Comparison of ENCODE assay signal across 10 cellular contexts in the genomic region with DNA sequence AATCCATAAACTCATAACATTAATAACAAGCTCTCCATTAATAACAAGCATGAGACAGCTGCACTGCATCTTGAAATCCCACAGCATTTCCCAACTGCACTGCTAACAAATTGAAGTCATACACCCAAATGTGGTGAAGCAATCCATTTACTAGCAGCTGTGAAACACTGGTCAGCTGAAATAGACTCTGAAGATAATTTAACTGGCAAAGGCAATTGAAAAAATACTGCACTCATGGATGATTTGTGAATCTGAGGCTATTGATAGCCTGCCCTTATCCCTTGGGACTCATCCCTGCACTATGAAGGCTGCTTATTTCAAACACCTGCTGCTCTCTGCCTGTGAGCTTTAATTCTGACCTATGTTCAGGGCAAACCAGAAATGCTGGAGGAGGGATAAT. TPM values are rescaled to one million over a fixed set of nuclear protein-coding genes. Genes with fewer than 3 reads are reported as not detected.
DNase-seq lines count a peak whose midpoint lies in the region; ATAC-seq lines count a peak whose summit lies in the region.
"Had no signal": no experiment of that assay in that cellular context is flagged by ENCODE, and none has a peak within 500 bp of the region (broad histone marks: within the 10 kb centered on the region; RNA-seq: fewer than 3 reads in every experiment).

No MANE protein-coding gene starts in this region.

- H3K36me3 ChIP-seq in adipocyte (ENCODE audit: control insufficient read depth, insufficient read depth, low read length, severe bottlenecking): no peaks in the 10 kb centered on the region
- H3K36me3 ChIP-seq: neural progenitor cell had no signal

- H3K27me3 ChIP-seq in adipocyte (replicated peaks; ENCODE audit: control insufficient read depth, insufficient read depth, low read length): no peaks in the 10 kb centered on the region
- H3K27me3 ChIP-seq: neural progenitor cell had no signal

- ATAC-seq in GM18517 (IDR thresholded peaks at IDR 0.05; ENCODE audit: unreplicated experiment) (no peak), HG02759 (IDR thresholded peaks at IDR 0.05; ENCODE audit: unreplicated experiment) (no peak)

- no peak overlapping the region for H3K4me3 ChIP-seq in adipocyte (ENCODE audit: low read length)
- H3K4me3 ChIP-seq: neural progenitor cell had no signal

- H3K9me3 ChIP-seq in adipocyte (ENCODE audit: control insufficient read depth, low read length): no peaks in the 10 kb centered on the region

- peaks cover 19% of the 10 kb centered on the region for H3K4me1 ChIP-seq in adipocyte (ENCODE audit: control insufficient read depth, insufficient read depth, low read length)
- H3K4me1 ChIP-seq: neural progenitor cell had no signal

- H3K9ac ChIP-seq in adipocyte (ENCODE audit: low read length): no peak overlapping the region
- H3K9ac ChIP-seq: neural progenitor cell had no signal

- peak; percentile 16 for DNase-seq in EH (ENCODE audit: low read depth)
- DNase-seq in NCI-H1092 treated with DMSO at 0.1 percent for 48 hours (lab: John Stamatoyannopoulos, UW): peak; percentile 78
- DNase-seq in adipocyte (ENCODE audit: low read depth): peak; percentile 88
- DNase-seq in mucosa of gallbladder (ENCODE audit: low spot score): peak; percentile 17
- DNase-seq in hepatic stellate cell (ENCODE audit: low spot score): no peak
- no peak for DNase-seq in NAMALWA (ENCODE audit: low spot score)
- DNase-seq: activated T-cell treated with anti-CD3 and anti-CD28 coated beads, Interleukin-2, amount 50 U/mL, for 24 hours had no signal

RNA-seq across cellular contexts. Expression of a gene that starts 49.1 kb away (rescaled TPM):
- total RNA-seq in mucosa of gallbladder: 19.0 TPM

Comparison
In these comparisons a context has a peak if more than half of its experiments do, and no peak if none do; other contexts are left out.
1. DNase-seq: peak in EH (single experiment), NCI-H1092 treated with DMSO at 0.1 percent for 48 hours (single experiment), adipocyte (single experiment) and mucosa of gallbladder (single experiment); none in hepatic stellate cell (single experiment) and NAMALWA (single experiment).